In genomic region chr2:1231664-1232063, GRCh38 we compare ENCODE assay signal across 1 cellular context.
TF ChIP-seq lines count a peak whose summit lies in the region.

No MANE protein-coding gene starts in this region.

TF ChIP-seq in HepG2, 621 proteins besides CTCF, POLR2A, EP300 and RAD21 (continued from another document):
- TF ChIP-seq HNRNPL (IDR thresholded peaks at IDR 0.05; ENCODE audit: low read depth, low read length) = no peak
- TF ChIP-seq ZBTB20 (CRISPR knock-in tag; IDR thresholded peaks at IDR 0.05; ENCODE audit: borderline replicate concordance, low read depth) = no peak
